ENCODE assay signal across 22 cellular contexts in genomic region chr14:58787601-58788000, GRCh38.
A peak's percentile ranks its signal among the peaks of the same experiment; 100 is the strongest.
DNase-seq lines count a peak whose midpoint lies in the region; ATAC-seq, FAIRE-seq and TF ChIP-seq lines count a peak whose summit lies in the region.
"Had no signal": no experiment of that assay in that cellular context is flagged by ENCODE, and none has a peak within 500 bp of the region (broad histone marks: within the 10 kb centered on the region; RNA-seq: fewer than 3 reads in every experiment).

No MANE protein-coding gene starts in this region.

- H3K4me2 ChIP-seq in GM23248 (ENCODE audit: unreplicated experiment): no peak overlapping the region

- H3K9me3 ChIP-seq in GM23248 (ENCODE audit: low read depth): no peaks in the 10 kb centered on the region
- H3K9me3 ChIP-seq: HAP-1 had no signal

- H3K27me3 ChIP-seq in GM23248 (replicated peaks; ENCODE audit: insufficient read depth): peaks cover 19% of the 10 kb centered on the region; the same call in 1 of the 2 replicates

- H3K4me1 ChIP-seq in GM23248 (ENCODE audit: insufficient read depth): no peaks in the 10 kb centered on the region

- H2AFZ ChIP-seq in GM23248: no peak overlapping the region

- FAIRE-seq in frontal cortex (lab: Jason Lieb, UNC): no peak
- FAIRE-seq: RCC 7860 had no signal

- H3K4me1 Mint-ChIP-seq in brain: peaks cover 32% of the 10 kb centered on the region
- H3K4me1 Mint-ChIP-seq: IgD-negative memory B cell had no signal

- H3K9ac ChIP-seq in GM23248: no peak overlapping the region

- 0 to 4% methylated on average over 1 of the region's 1 CpG for WGBS in GM23248 (ENCODE audit: low coverage in 1 of 2, low lambda C conversion rate in 2 of 2, missing lambda C conversion rate in 2 of 2), 2 experiments

- H3K27me3 Mint-ChIP-seq in brain: peaks cover 2% of the 10 kb centered on the region

- no peaks in the 10 kb centered on the region for H3F3A ChIP-seq in GM23248 (ENCODE audit: insufficient read depth)

- H3K36me3 Mint-ChIP-seq in brain: no peaks in the 10 kb centered on the region
- H3K36me3 Mint-ChIP-seq: IgD-negative memory B cell had no signal

- peaks cover 0 to 3% (median 0%) of the 10 kb centered on the region in 5 experiments for H3K9me3 Mint-ChIP-seq in brain
- H3K9me3 Mint-ChIP-seq: IgD-negative memory B cell had no signal

- H3K4me3 ChIP-seq in AG09309 (ENCODE audit: control insufficient read depth, low read depth, low read length) (no peak overlapping the region), GM23248 (no peak overlapping the region), fibroblast of the aortic adventitia (ENCODE audit: low read depth, low read length) (no peak overlapping the region), coronary artery (no peak overlapping the region)
- H3K4me3 ChIP-seq: HAP-1, SK-N-MC had no signal

- no peak for ATAC-seq in HG03378 (IDR thresholded peaks at IDR 0.05; ENCODE audit: unreplicated experiment)

- peak; percentile 63 for DNase-seq in AG09309 (ENCODE audit: low read depth)
- peak; percentile 42 for DNase-seq in GM23248
- DNase-seq in fibroblast of the aortic adventitia (ENCODE audit: low read depth): peak; percentile 28
- DNase-seq in frontal cortex (ENCODE audit: low spot score in 2 of 2): no peak
- DNase-seq in coronary artery (ENCODE audit: low spot score): no peak
- DNase-seq in GM10248 (ENCODE audit: extremely low spot score): no peak
- DNase-seq: AML-193; DMS79; NCI-H1092 treated with DMSO at 0.1 percent for 48 hours; NCI-H146; NCI-H2081 treated with DMSO at 0.1 percent for 48 hours; NCI-H510A; NCI-H748 treated with DMSO at 0.1 percent for 48 hours; NK-92 treated with Interleukin-12 subunit alpha and Interleukin-12 subunit beta, amount 100 ng/mL, for 24 hours; SHP77 had no signal

- no peak for TF ChIP-seq CTCF in AG09309 (IDR thresholded peaks at IDR 0.05; ENCODE audit: control insufficient read depth, insufficient read depth, low read depth, low read length, missing control alignments)
- no peak for TF ChIP-seq CTCF in brain (conservative IDR thresholded peaks at IDR 0.05)
- TF ChIP-seq CTCF in fibroblast of the aortic adventitia (IDR thresholded peaks at IDR 0.05; ENCODE audit: insufficient read depth, low read length): no peak
- TF ChIP-seq CTCF in coronary artery (IDR thresholded peaks at IDR 0.05): no peak
- no peak for TF ChIP-seq CTCF in GM10248 (IDR thresholded peaks at IDR 0.05; ENCODE audit: control extremely low read depth, extremely low read depth, low read depth, missing control alignments)

- H3K9me2 ChIP-seq in GM23248 (ENCODE audit: insufficient read depth): no peaks in the 10 kb centered on the region

- no peak overlapping the region for H3K4me3 Mint-ChIP-seq in brain
- H3K4me3 Mint-ChIP-seq: IgD-negative memory B cell had no signal

- CTCF ChIA-PET in GM10248 (lab: Yijun Ruan, JAX): interaction anchor here (1.4 to 2.9 kb wide), 2 partner anchors 11 to 44 kb away, joined by 6 read pairs; no protein-coding TSS in a partner anchor

- H3K27ac Mint-ChIP-seq in brain: peak overlapping the region in 3 of 5 experiments; percentile 19 to 97 (median 23)

- in situ Hi-C loops in GM23248 (cut with MboI): no loop called here

- H3K36me3 ChIP-seq in GM23248 (ENCODE audit: low read depth): no peaks in the 10 kb centered on the region
- H3K36me3 ChIP-seq: HAP-1 had no signal

- H4K20me1 ChIP-seq in GM23248 (ENCODE audit: insufficient read depth): no peaks in the 10 kb centered on the region

- no peaks in the 10 kb centered on the region for H3K79me2 ChIP-seq in GM23248 (ENCODE audit: insufficient read depth)

- H3K27ac ChIP-seq in GM23248 (no peak overlapping the region), coronary artery (no peak overlapping the region)
- H3K27ac ChIP-seq: C4-2B, SK-N-MC had no signal

- POLR2A ChIA-PET in GM10248 (lab: Yijun Ruan, JAX): interaction anchor here (0.6 kb wide), 1 partner anchor 38 kb away, joined by 3 read pairs; no protein-coding TSS in a partner anchor

Comparison
In these comparisons a context has a peak if more than half of its experiments do, and no peak if none do; other contexts are left out.
1. DNase-seq: peak in AG09309 (single experiment), GM23248 (single experiment) and fibroblast of the aortic adventitia (single experiment); none in frontal cortex (0 of 2), coronary artery (single experiment) and GM10248 (single experiment).